In genomic region chr5:66841264-66841663, GRCh38 we compare ENCODE assay signal across 22 cellular contexts.
DNase-seq lines count a peak whose midpoint lies in the region; ATAC-seq and TF ChIP-seq lines count a peak whose summit lies in the region.
"Had no signal": no experiment of that assay in that cellular context is flagged by ENCODE, and none has a peak within 500 bp of the region (broad histone marks: within the 10 kb centered on the region; RNA-seq: fewer than 3 reads in every experiment).

No MANE protein-coding gene starts in this region.

- peaks cover 0 to 9% of the 10 kb centered on the region in 2 donors for H3K9me3 Mint-ChIP-seq in activated T-cell treated with anti-CD3 and anti-CD28 coated beads, Interleukin-2, amount 50 U/mL, for 72 hours
- no peaks in the 10 kb centered on the region for H3K9me3 Mint-ChIP-seq in GM23338
- peaks cover 6% of the 10 kb centered on the region for H3K9me3 Mint-ChIP-seq in activated CD4-positive, alpha-beta memory T cell treated with anti-CD3 and anti-CD28 coated beads, Interleukin-2, amount 10 ng/mL, durations not matched to agents 7 days and 5 days
- no peaks in the 10 kb centered on the region for H3K9me3 Mint-ChIP-seq in stimulated activated effector memory CD8-positive, alpha-beta T cell treated with anti-CD3 and anti-CD28 coated beads, Interleukin-12 subunit alpha, Interleukin-12 subunit beta, amount 100 ng/mL, for 72 hours

- H3K4me3 ChIP-seq in GM23338 = no peak overlapping the region
- H3K4me3 ChIP-seq: ascending aorta, thoracic aorta, uterus had no signal

- H2AFZ ChIP-seq in GM23338 = no peak overlapping the region

- H3K4me1 Mint-ChIP-seq in activated T-cell treated with anti-CD3 and anti-CD28 coated beads, Interleukin-2, amount 50 U/mL, for 72 hours (ENCODE audit: low read depth) = peaks cover 67% of the 10 kb centered on the region
- peaks cover 35% of the 10 kb centered on the region for H3K4me1 Mint-ChIP-seq in GM23338
- peaks cover 64% of the 10 kb centered on the region for H3K4me1 Mint-ChIP-seq in activated CD4-positive, alpha-beta memory T cell treated with anti-CD3 and anti-CD28 coated beads, Interleukin-2, amount 10 ng/mL, durations not matched to agents 7 days and 5 days
- peaks cover 56% of the 10 kb centered on the region for H3K4me1 Mint-ChIP-seq in stimulated activated effector memory CD8-positive, alpha-beta T cell treated with anti-CD3 and anti-CD28 coated beads, Interleukin-12 subunit alpha, Interleukin-12 subunit beta, amount 100 ng/mL, for 72 hours

- CTCF ChIA-PET in activated CD4-positive, alpha-beta memory T cell treated with anti-CD3 and anti-CD28 coated beads, Interleukin-2, amount 10 ng/mL, durations not matched to agents 7 days and 5 days (lab: Charles Lee) = interaction anchor here (1.0 to 5.5 kb wide), 5 partner anchors 11 to 535 kb away, joined by 5 to 78 read pairs (median 20); no protein-coding TSS in a partner anchor

- H3K9me2 ChIP-seq in GM23338 (ENCODE audit: insufficient read depth) = no peaks in the 10 kb centered on the region

- peak overlapping the region; percentile 92 for H3K27ac Mint-ChIP-seq in activated T-cell treated with anti-CD3 and anti-CD28 coated beads, Interleukin-2, amount 50 U/mL, for 72 hours
- H3K27ac Mint-ChIP-seq in GM23338 = no peak overlapping the region
- peak overlapping the region; percentile 92 for H3K27ac Mint-ChIP-seq in activated CD4-positive, alpha-beta memory T cell treated with anti-CD3 and anti-CD28 coated beads, Interleukin-2, amount 10 ng/mL, durations not matched to agents 7 days and 5 days
- H3K27ac Mint-ChIP-seq in stimulated activated effector memory CD8-positive, alpha-beta T cell treated with anti-CD3 and anti-CD28 coated beads, Interleukin-12 subunit alpha, Interleukin-12 subunit beta, amount 100 ng/mL, for 72 hours = peak overlapping the region; percentile 83
- H3K27ac Mint-ChIP-seq: naive thymus-derived CD8-positive, alpha-beta T cell had no signal

- peaks cover 35% of the 10 kb centered on the region for H3K4me1 ChIP-seq in GM23338 (ENCODE audit: insufficient read depth)
- H3K4me1 ChIP-seq: ascending aorta, uterus had no signal

- DNase-seq in activated T-cell treated with anti-CD3 and anti-CD28 coated beads, Interleukin-2, amount 50 U/mL, for 72 hours = no peak
- DNase-seq in activated T-cell treated with anti-CD3 and anti-CD28 coated beads, Interleukin-2, amount 50 U/mL, for 48 hours = no peak
- DNase-seq in GM23338 (ENCODE audit: low spot score) = no peak
- DNase-seq in activated CD4-positive, alpha-beta memory T cell treated with anti-CD3 and anti-CD28 coated beads, Interleukin-2, amount 10 ng/mL, durations not matched to agents 7 days and 5 days = peak; percentile 31
- no peak for DNase-seq in stimulated activated effector memory CD8-positive, alpha-beta T cell treated with anti-CD3 and anti-CD28 coated beads, Interleukin-12 subunit alpha, Interleukin-12 subunit beta, amount 100 ng/mL, for 72 hours (ENCODE audit: low spot score in 2 of 2)
- DNase-seq in GM19238 (ENCODE audit: insufficient read length, low spot score) = no peak
- DNase-seq in NCI-H446 (lab: John Stamatoyannopoulos, UW) = no peak
- DNase-seq: activated CD4-positive, CD25-positive, alpha-beta regulatory T cell; C1 segment of cervical spinal cord; caudate nucleus; midbrain; naive thymus-derived CD8-positive, alpha-beta T cell; NCI-H2081 treated with DMSO at 0.1 percent for 48 hours; NCI-H345; NCI-H774; small intestine; stimulated activated CD4-positive, alpha-beta T cell treated with anti-CD3 and anti-CD28 coated beads, Interleukin-1b, Interleukin-23, amount 100 ng/mL, for 48 hours; uterus had no signal

- H3K79me2 ChIP-seq in GM23338 (replicated peaks; ENCODE audit: insufficient read depth) = no peaks in the 10 kb centered on the region

- H3F3A ChIP-seq in GM23338 (replicated peaks; ENCODE audit: low read depth) = no peaks in the 10 kb centered on the region

- ATAC-seq in activated T-cell treated with anti-CD3 and anti-CD28 coated beads, Interleukin-2, amount 50 U/mL, for 72 hours (replicated peaks in 1 of 2) = peak; percentile 33 to 35
- ATAC-seq in GM23338 = no peak
- peak; percentile 20 for ATAC-seq in stimulated activated effector memory CD8-positive, alpha-beta T cell treated with anti-CD3 and anti-CD28 coated beads, Interleukin-12 subunit alpha, Interleukin-12 subunit beta, amount 100 ng/mL, for 72 hours
- no peak for ATAC-seq in GM19351 (IDR thresholded peaks at IDR 0.05; ENCODE audit: unreplicated experiment)
- ATAC-seq: naive thymus-derived CD8-positive, alpha-beta T cell; Right ventricle myocardium inferior had no signal

- POLR2A ChIA-PET in activated CD4-positive, alpha-beta memory T cell treated with anti-CD3 and anti-CD28 coated beads, Interleukin-2, amount 10 ng/mL, durations not matched to agents 7 days and 5 days (lab: Charles Lee) = interaction anchor here (0.9 to 7.2 kb wide), 11 partner anchors 11 to 380 kb away, joined by 3 to 169 read pairs (median 9); no protein-coding TSS in a partner anchor

- H3K4me3 Mint-ChIP-seq in activated T-cell treated with anti-CD3 and anti-CD28 coated beads, Interleukin-2, amount 50 U/mL, for 72 hours = peak overlapping the region; percentile 66 to 85
- no peak overlapping the region for H3K4me3 Mint-ChIP-seq in GM23338
- H3K4me3 Mint-ChIP-seq in activated CD4-positive, alpha-beta memory T cell treated with anti-CD3 and anti-CD28 coated beads, Interleukin-2, amount 10 ng/mL, durations not matched to agents 7 days and 5 days = peak overlapping the region; percentile 31
- peak overlapping the region; percentile 45 for H3K4me3 Mint-ChIP-seq in stimulated activated effector memory CD8-positive, alpha-beta T cell treated with anti-CD3 and anti-CD28 coated beads, Interleukin-12 subunit alpha, Interleukin-12 subunit beta, amount 100 ng/mL, for 72 hours
- H3K4me3 Mint-ChIP-seq: naive thymus-derived CD8-positive, alpha-beta T cell had no signal

- H3K27ac ChIP-seq in GM23338 (ENCODE audit: low read depth) = no peak overlapping the region
- H3K27ac ChIP-seq: ascending aorta, thoracic aorta, uterus had no signal

- H3K27me3 Mint-ChIP-seq in activated T-cell treated with anti-CD3 and anti-CD28 coated beads, Interleukin-2, amount 50 U/mL, for 72 hours (ENCODE audit: low read depth) = peaks cover 21% of the 10 kb centered on the region
- no peaks in the 10 kb centered on the region for H3K27me3 Mint-ChIP-seq in GM23338 (ENCODE audit: insufficient read depth, low read depth, poor library complexity)
- peaks cover 3% of the 10 kb centered on the region for H3K27me3 Mint-ChIP-seq in activated CD4-positive, alpha-beta memory T cell treated with anti-CD3 and anti-CD28 coated beads, Interleukin-2, amount 10 ng/mL, durations not matched to agents 7 days and 5 days

- H4K20me1 ChIP-seq in GM23338 (replicated peaks; ENCODE audit: insufficient read depth) = no peaks in the 10 kb centered on the region

- peaks cover 11 to 14% of the 10 kb centered on the region in 2 donors for H3K36me3 Mint-ChIP-seq in activated T-cell treated with anti-CD3 and anti-CD28 coated beads, Interleukin-2, amount 50 U/mL, for 72 hours (ENCODE audit: insufficient read depth in 2 of 2)
- no peaks in the 10 kb centered on the region for H3K36me3 Mint-ChIP-seq in GM23338 (ENCODE audit: low read depth)
- peaks cover 31% of the 10 kb centered on the region for H3K36me3 Mint-ChIP-seq in activated CD4-positive, alpha-beta memory T cell treated with anti-CD3 and anti-CD28 coated beads, Interleukin-2, amount 10 ng/mL, durations not matched to agents 7 days and 5 days (ENCODE audit: low read depth)
- H3K36me3 Mint-ChIP-seq in stimulated activated effector memory CD8-positive, alpha-beta T cell treated with anti-CD3 and anti-CD28 coated beads, Interleukin-12 subunit alpha, Interleukin-12 subunit beta, amount 100 ng/mL, for 72 hours = no peaks in the 10 kb centered on the region
- H3K36me3 Mint-ChIP-seq: naive thymus-derived CD8-positive, alpha-beta T cell had no signal

- TF ChIP-seq CTCF in GM23338 (conservative IDR thresholded peaks at IDR 0.05; ENCODE audit: low read depth in 2 of 2) = no peak

- no peaks in the 10 kb centered on the region for H3K27me3 ChIP-seq in GM23338 (ENCODE audit: insufficient read depth)
- H3K27me3 ChIP-seq: ascending aorta, uterus had no signal

- no peaks in the 10 kb centered on the region for H3K36me3 ChIP-seq in GM23338 (ENCODE audit: insufficient read depth)
- H3K36me3 ChIP-seq: ascending aorta, thoracic aorta, uterus had no signal

- peak overlapping the region; percentile 31 for H3K4me2 ChIP-seq in GM23338

TF ChIP-seq in GM23338, 12 proteins besides CTCF, POLR2A, EP300 and RAD21 (continues in another document):
- TF ChIP-seq, protein P1, sequence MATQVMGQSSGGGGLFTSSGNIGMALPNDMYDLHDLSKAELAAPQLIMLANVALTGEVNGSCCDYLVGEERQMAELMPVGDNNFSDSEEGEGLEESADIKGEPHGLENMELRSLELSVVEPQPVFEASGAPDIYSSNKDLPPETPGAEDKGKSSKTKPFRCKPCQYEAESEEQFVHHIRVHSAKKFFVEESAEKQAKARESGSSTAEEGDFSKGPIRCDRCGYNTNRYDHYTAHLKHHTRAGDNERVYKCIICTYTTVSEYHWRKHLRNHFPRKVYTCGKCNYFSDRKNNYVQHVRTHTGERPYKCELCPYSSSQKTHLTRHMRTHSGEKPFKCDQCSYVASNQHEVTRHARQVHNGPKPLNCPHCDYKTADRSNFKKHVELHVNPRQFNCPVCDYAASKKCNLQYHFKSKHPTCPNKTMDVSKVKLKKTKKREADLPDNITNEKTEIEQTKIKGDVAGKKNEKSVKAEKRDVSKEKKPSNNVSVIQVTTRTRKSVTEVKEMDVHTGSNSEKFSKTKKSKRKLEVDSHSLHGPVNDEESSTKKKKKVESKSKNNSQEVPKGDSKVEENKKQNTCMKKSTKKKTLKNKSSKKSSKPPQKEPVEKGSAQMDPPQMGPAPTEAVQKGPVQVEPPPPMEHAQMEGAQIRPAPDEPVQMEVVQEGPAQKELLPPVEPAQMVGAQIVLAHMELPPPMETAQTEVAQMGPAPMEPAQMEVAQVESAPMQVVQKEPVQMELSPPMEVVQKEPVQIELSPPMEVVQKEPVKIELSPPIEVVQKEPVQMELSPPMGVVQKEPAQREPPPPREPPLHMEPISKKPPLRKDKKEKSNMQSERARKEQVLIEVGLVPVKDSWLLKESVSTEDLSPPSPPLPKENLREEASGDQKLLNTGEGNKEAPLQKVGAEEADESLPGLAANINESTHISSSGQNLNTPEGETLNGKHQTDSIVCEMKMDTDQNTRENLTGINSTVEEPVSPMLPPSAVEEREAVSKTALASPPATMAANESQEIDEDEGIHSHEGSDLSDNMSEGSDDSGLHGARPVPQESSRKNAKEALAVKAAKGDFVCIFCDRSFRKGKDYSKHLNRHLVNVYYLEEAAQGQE (IDR thresholded peaks at IDR 0.05; ENCODE audit: unreplicated experiment) = no peak
- TF ChIP-seq, protein P2, sequence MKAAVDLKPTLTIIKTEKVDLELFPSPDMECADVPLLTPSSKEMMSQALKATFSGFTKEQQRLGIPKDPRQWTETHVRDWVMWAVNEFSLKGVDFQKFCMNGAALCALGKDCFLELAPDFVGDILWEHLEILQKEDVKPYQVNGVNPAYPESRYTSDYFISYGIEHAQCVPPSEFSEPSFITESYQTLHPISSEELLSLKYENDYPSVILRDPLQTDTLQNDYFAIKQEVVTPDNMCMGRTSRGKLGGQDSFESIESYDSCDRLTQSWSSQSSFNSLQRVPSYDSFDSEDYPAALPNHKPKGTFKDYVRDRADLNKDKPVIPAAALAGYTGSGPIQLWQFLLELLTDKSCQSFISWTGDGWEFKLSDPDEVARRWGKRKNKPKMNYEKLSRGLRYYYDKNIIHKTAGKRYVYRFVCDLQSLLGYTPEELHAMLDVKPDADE (IDR thresholded peaks at IDR 0.05) = no peak

Comparison
In these comparisons a context has a peak if more than half of its experiments do, and no peak if none do; other contexts are left out.
1. ATAC-seq: peak in activated T-cell treated with anti-CD3 and anti-CD28 coated beads, Interleukin-2, amount 50 U/mL, for 72 hours (2 of 2) and stimulated activated effector memory CD8-positive, alpha-beta T cell treated with anti-CD3 and anti-CD28 coated beads, Interleukin-12 subunit alpha, Interleukin-12 subunit beta, amount 100 ng/mL, for 72 hours (single experiment); none in GM23338 (single experiment) and GM19351 (single experiment).